ENCODE assay signal across 13 cellular contexts in the genomic region with DNA sequence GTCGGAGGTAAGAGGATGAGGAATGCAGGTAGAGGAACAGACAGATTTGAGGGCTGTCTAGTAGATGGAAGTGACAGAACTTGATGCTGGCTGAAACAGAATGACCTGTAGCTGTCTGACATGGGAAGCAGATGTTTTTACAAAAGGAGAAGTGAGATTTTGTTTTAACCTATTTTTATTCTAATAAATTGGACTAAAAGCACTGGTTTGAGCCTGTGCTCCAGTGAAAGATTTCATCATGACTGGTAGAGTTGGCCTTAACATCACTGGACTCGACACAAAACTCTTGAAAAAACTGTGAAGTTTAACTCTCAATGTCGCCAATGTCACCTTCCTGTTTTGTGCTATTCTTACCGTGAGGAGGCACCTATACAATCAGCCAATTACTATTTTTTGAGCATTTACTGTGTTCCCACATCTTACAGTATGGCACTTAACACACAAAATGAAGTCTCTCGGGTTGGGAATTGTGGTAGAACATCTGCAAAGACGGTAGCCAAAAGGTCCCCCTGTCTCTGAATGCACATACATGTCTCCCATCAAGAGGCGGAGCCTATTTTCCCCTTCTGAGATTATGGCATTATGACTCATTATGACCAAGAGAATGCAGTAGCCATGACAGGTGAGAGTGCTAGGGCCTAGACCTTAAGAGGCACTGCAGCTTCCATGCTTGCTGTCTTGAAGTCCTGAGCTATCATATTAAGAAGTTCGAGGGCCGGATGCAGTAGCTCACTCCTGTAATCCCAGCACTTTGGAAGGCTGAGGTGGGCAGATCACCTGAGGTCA.
DNase-seq lines count a peak whose midpoint lies in the region; ATAC-seq and TF ChIP-seq lines count a peak whose summit lies in the region.
"Had no signal": no experiment of that assay in that cellular context is flagged by ENCODE, and none has a peak within 500 bp of the region (broad histone marks: within the 10 kb centered on the region; RNA-seq: fewer than 3 reads in every experiment).

No MANE protein-coding gene starts in this region.

- TF ChIP-seq CTCF in RWPE2 (IDR thresholded peaks at IDR 0.05; ENCODE audit: poor library complexity, severe bottlenecking) (no peak), esophagus muscularis mucosa (IDR thresholded peaks at IDR 0.05) (no peak)

- H3K4me1 ChIP-seq in RWPE2 (ENCODE audit: insufficient read depth, poor library complexity, severe bottlenecking) (peaks cover 50% of the 10 kb centered on the region), esophagus muscularis mucosa (no peaks in the 10 kb centered on the region)

- H3K4me3 ChIP-seq in RWPE2 (ENCODE audit: severe bottlenecking), result no peak overlapping the region
- H3K4me3 ChIP-seq in esophagus muscularis mucosa, result no peak overlapping the region
- H3K4me3 ChIP-seq: lung, smooth muscle cell had no signal

- no peak for TF ChIP-seq EP300 in esophagus muscularis mucosa (IDR thresholded peaks at IDR 0.05)

- no peak for TF ChIP-seq POLR2A in esophagus muscularis mucosa (IDR thresholded peaks at IDR 0.05; ENCODE audit: low read depth)

- no peaks in the 10 kb centered on the region for H3K27me3 ChIP-seq in RWPE2 (ENCODE audit: insufficient read depth, poor library complexity, severe bottlenecking)
- H3K27me3 ChIP-seq in esophagus muscularis mucosa, result peaks cover 0 to 7% (median 0%) of the 10 kb centered on the region in 4 donors

- ATAC-seq in GM19468 (IDR thresholded peaks at IDR 0.05; ENCODE audit: extremely low read depth, unreplicated experiment) (peak; percentile 55), HG03064 (IDR thresholded peaks at IDR 0.05; ENCODE audit: low read depth, unreplicated experiment) (peak; percentile 64), RWPE2 (ENCODE audit: low read depth) (no peak)
- ATAC-seq: esophagus mucosa; stimulated activated naive CD8-positive, alpha-beta T cell treated with anti-CD3 and anti-CD28 coated beads, Interleukin-15, amount 100 ng/mL, for 72 hours had no signal

- intact Hi-C loops in esophagus muscularis mucosa (cut with DNase I), result no loop called here

- no peaks in the 10 kb centered on the region for H3K36me3 ChIP-seq in RWPE2 (ENCODE audit: low read depth)
- no peaks in the 10 kb centered on the region for H3K36me3 ChIP-seq in esophagus muscularis mucosa

- H3K9me3 ChIP-seq in RWPE2 (ENCODE audit: severe bottlenecking), result no peaks in the 10 kb centered on the region
- no peaks in the 10 kb centered on the region for H3K9me3 ChIP-seq in esophagus muscularis mucosa

- peak; percentile 51 for DNase-seq in Daoy (ENCODE audit: low read depth)
- DNase-seq in RWPE2 (ENCODE audit: low spot score), result no peak
- DNase-seq in activated naive CD4-positive, alpha-beta T cell treated with Interleukin-2 at 50 U/mL for 16 hours, result no peak
- DNase-seq in epidermal melanocyte (ENCODE audit: insufficient read length, low spot score), result no peak
- DNase-seq in H4 (ENCODE audit: low spot score), result no peak
- no peak for DNase-seq in esophagus muscularis mucosa (ENCODE audit: extremely low spot score)
- DNase-seq: activated CD4-positive, alpha-beta T cell treated with anti-CD3 and anti-CD28 coated beads for 4 hours; stimulated activated naive CD8-positive, alpha-beta T cell treated with anti-CD3 and anti-CD28 coated beads, Interleukin-15, amount 100 ng/mL, for 72 hours had no signal

- H3K27ac ChIP-seq in RWPE2 (ENCODE audit: poor library complexity, severe bottlenecking), result peak overlapping the region; percentile 74
- no peak overlapping the region for H3K27ac ChIP-seq in esophagus muscularis mucosa (replicated peaks in 1 of 4)

- WGBS in esophagus muscularis mucosa, result 87% methylated on average over 9 of the region's 9 CpGs
